8 cellular contexts compared by ENCODE assay signal in the genomic region with DNA sequence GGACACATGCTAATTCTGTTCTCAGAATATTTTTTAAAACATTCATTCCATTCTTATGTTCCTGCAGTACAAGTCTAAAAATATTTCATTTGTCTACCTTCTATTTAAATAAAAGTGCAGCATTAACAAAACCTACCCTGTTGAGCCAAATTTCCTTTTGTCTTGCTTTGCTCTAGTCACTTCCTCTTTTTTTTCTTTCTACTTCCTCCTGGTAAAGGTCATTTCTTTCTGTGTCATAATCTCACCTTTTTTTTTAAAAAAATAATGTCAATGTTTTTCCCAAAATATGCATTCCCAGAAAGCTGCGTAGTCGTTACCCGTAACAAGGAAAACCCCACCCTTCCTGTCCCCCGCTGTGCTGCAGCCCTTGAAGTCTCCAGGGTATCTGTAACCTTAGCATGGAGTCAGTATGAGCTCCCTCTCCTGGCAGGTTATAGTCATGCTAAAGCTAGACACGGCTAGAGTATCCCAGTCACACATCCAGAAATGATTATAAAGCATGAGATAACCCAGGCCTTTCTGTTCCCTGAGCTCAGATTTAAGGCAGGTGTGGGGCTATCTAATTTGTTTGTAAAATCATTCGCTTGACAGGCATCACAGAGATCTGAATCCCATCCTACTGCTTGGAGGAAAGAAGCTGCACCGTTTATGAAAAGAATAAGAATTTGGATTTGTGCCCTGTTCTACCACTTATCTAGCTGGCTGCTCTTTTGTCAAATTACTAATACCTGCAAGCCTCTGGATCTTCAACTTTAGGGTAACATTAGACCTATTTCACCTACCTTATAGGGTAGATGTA. TPM values are rescaled to one million over a fixed set of nuclear protein-coding genes. Genes with fewer than 3 reads are reported as not detected.
DNase-seq lines count a peak whose midpoint lies in the region; ATAC-seq and TF ChIP-seq lines count a peak whose summit lies in the region.

No MANE protein-coding gene starts in this region.

- peak overlapping the region; percentile 37; the same call in 1 of the 2 replicates for H2AFZ ChIP-seq in DND-41 (ENCODE audit: low read depth, low read length)

- H3K4me3 ChIP-seq in DND-41 (ENCODE audit: low read depth in 1 of 2, low read length in 2 of 2) (no peak overlapping the region), fibroblast of pulmonary artery (replicated peaks; ENCODE audit: low read depth, low read length) (no peak overlapping the region), suprapubic skin (peak overlapping the region; percentile 22)

- no peak overlapping the region for H3K9ac ChIP-seq in DND-41 (ENCODE audit: low read depth, low read length)

- H3K27ac Mint-ChIP-seq in nephron progenitor cell: no peak overlapping the region

- DNase-seq in DND-41 (peak; percentile 37), HuH-7.5 (ENCODE audit: low spot score) (peak; percentile 81), OCI-M1 (lab: John Stamatoyannopoulos, UW) (peak; percentile 100), fibroblast of pulmonary artery (ENCODE audit: low read depth) (peak; percentile 94), nephron progenitor cell (peak; percentile 43), suprapubic skin (ENCODE audit: low spot score in 2 of 2) (peak in 1 of 2 donors; percentile 74)
- DNase-seq in activated T-cell treated with anti-CD3 and anti-CD28 coated beads, Interleukin-2, amount 50 U/mL, for 48 hours: peak; percentile 71 to 72

- peak overlapping the region; percentile 76 for H3K4me3 Mint-ChIP-seq in nephron progenitor cell

- peaks cover 7% of the 10 kb centered on the region; the same call in 1 of the 2 replicates for H3K4me1 ChIP-seq in DND-41 (ENCODE audit: insufficient read depth, low read length)
- H3K4me1 ChIP-seq in suprapubic skin: peaks cover 12% of the 10 kb centered on the region

- no peak overlapping the region for H3K4me2 ChIP-seq in DND-41 (ENCODE audit: insufficient read depth, low read length)

- no peaks in the 10 kb centered on the region for H3K36me3 Mint-ChIP-seq in nephron progenitor cell (ENCODE audit: low read depth)

- peaks cover 10% of the 10 kb centered on the region for H3K4me1 Mint-ChIP-seq in nephron progenitor cell

- no peak for TF ChIP-seq POLR2A in suprapubic skin (IDR thresholded peaks at IDR 0.05)

- peaks cover 4% of the 10 kb centered on the region for H3K27me3 Mint-ChIP-seq in nephron progenitor cell (ENCODE audit: low read depth, poor library complexity)

- H3K9me3 ChIP-seq in DND-41 (ENCODE audit: insufficient read depth, low read length, severe bottlenecking): no peaks in the 10 kb centered on the region
- H3K9me3 ChIP-seq in suprapubic skin: no peaks in the 10 kb centered on the region

- H3K27ac ChIP-seq in DND-41 (ENCODE audit: low read length) (no peak overlapping the region), suprapubic skin (peak overlapping the region; percentile 56)

- 13% methylated on average over 7 of the region's 7 CpGs for WGBS in suprapubic skin

- H3K79me2 ChIP-seq in DND-41 (ENCODE audit: insufficient read depth, low read length): no peaks in the 10 kb centered on the region

- H3K27me3 ChIP-seq in DND-41 (ENCODE audit: insufficient read depth, low read length, poor library complexity) (peaks cover 5% of the 10 kb centered on the region), suprapubic skin (no peaks in the 10 kb centered on the region)

- no peaks in the 10 kb centered on the region for H4K20me1 ChIP-seq in DND-41 (ENCODE audit: insufficient read depth, low read length)

- H3K9me3 Mint-ChIP-seq in nephron progenitor cell: no peaks in the 10 kb centered on the region

- TF ChIP-seq EP300 in suprapubic skin (IDR thresholded peaks at IDR 0.05): no peak

- peak; percentile 94 for ATAC-seq in DND-41 (ENCODE audit: insufficient read depth, low read depth)
- ATAC-seq in GM21619 (IDR thresholded peaks at IDR 0.05; ENCODE audit: unreplicated experiment): peak; percentile 97

- H3K36me3 ChIP-seq in DND-41 (ENCODE audit: insufficient read depth, low read length) (no peaks in the 10 kb centered on the region), suprapubic skin (no peaks in the 10 kb centered on the region)

- peak; percentile 69 for TF ChIP-seq CTCF in DND-41 (IDR thresholded peaks at IDR 0.05; ENCODE audit: borderline replicate concordance, extremely low read depth, low read length, poor library complexity, severe bottlenecking)
- TF ChIP-seq CTCF in fibroblast of pulmonary artery (IDR thresholded peaks at IDR 0.05; ENCODE audit: low read length, missing control alignments): peak; percentile 86
- TF ChIP-seq CTCF in nephron progenitor cell (IDR thresholded peaks at IDR 0.05): peak; percentile 55
- peak; percentile 61 to 62 for TF ChIP-seq CTCF in suprapubic skin (IDR thresholded peaks at IDR 0.05)

RNA-seq across cellular contexts. Expression of a gene that starts 51.1 kb away (rescaled TPM):
- 10 to 100 TPM; 11.9 to 39.3 (median 15.1) TPM for total RNA-seq in suprapubic skin
